ENCODE assay signal across 16 cellular contexts in genomic region chr20:19129976-19130612, GRCh38.
DNase-seq lines count a peak whose midpoint lies in the region; ATAC-seq and FAIRE-seq lines count a peak whose summit lies in the region.
"Had no signal": no experiment of that assay in that cellular context is flagged by ENCODE, and none has a peak within 500 bp of the region (broad histone marks: within the 10 kb centered on the region; RNA-seq: fewer than 3 reads in every experiment).

No MANE protein-coding gene starts in this region.

- no peaks in the 10 kb centered on the region for H3K27me3 Mint-ChIP-seq in activated naive CD8-positive, alpha-beta T cell treated with anti-CD3 and anti-CD28 coated beads, Interleukin-2, amount 50 U/mL, for 24 hours
- H3K27me3 Mint-ChIP-seq: CD4-positive, alpha-beta memory T cell had no signal

- no peaks in the 10 kb centered on the region for H3K9me3 ChIP-seq in small intestine (ENCODE audit: control insufficient read depth, low read depth)

- no peaks in the 10 kb centered on the region for H3K9me3 Mint-ChIP-seq in activated naive CD8-positive, alpha-beta T cell treated with anti-CD3 and anti-CD28 coated beads, Interleukin-2, amount 50 U/mL, for 24 hours
- H3K9me3 Mint-ChIP-seq: type B pancreatic cell had no signal

- whole genome bisulfite sequencing in small intestine, 3 donors, result 16 to 52% (median 25%) methylated on average over 5 of the region's 5 CpGs

- H3K4me3 Mint-ChIP-seq in activated naive CD8-positive, alpha-beta T cell treated with anti-CD3 and anti-CD28 coated beads, Interleukin-2, amount 50 U/mL, for 24 hours, result no peak overlapping the region
- H3K4me3 Mint-ChIP-seq: CD4-positive, alpha-beta memory T cell; naive thymus-derived CD8-positive, alpha-beta T cell; type B pancreatic cell had no signal

- no peaks in the 10 kb centered on the region for H3K36me3 Mint-ChIP-seq in activated naive CD8-positive, alpha-beta T cell treated with anti-CD3 and anti-CD28 coated beads, Interleukin-2, amount 50 U/mL, for 24 hours (ENCODE audit: low read depth)
- H3K36me3 Mint-ChIP-seq: CD4-positive, alpha-beta memory T cell; type B pancreatic cell had no signal

- no peak overlapping the region for H3K4me3 ChIP-seq in small intestine (ENCODE audit: low read depth in 1 of 2, low read length in 2 of 2)
- H3K4me3 ChIP-seq: SK-N-MC had no signal

- no peaks in the 10 kb centered on the region for H3K27me3 ChIP-seq in small intestine (ENCODE audit: control insufficient read depth in 2 of 2, insufficient read depth in 2 of 2, low read length in 2 of 2)

- peak overlapping the region; percentile 48 to 71 for H3K27ac ChIP-seq in small intestine (ENCODE audit: low read depth in 1 of 2, low read length in 1 of 2)
- H3K27ac ChIP-seq: SK-N-MC had no signal

- H3K4me1 Mint-ChIP-seq in activated naive CD8-positive, alpha-beta T cell treated with anti-CD3 and anti-CD28 coated beads, Interleukin-2, amount 50 U/mL, for 24 hours, result no peaks in the 10 kb centered on the region
- H3K4me1 Mint-ChIP-seq: CD4-positive, alpha-beta memory T cell; naive thymus-derived CD8-positive, alpha-beta T cell had no signal

- FAIRE-seq in small intestine (lab: Jason Lieb, UNC), result no peak
- FAIRE-seq: GM18507 had no signal

- no peaks in the 10 kb centered on the region for H3K36me3 ChIP-seq in small intestine (ENCODE audit: control insufficient read depth in 2 of 2, insufficient read depth in 2 of 2, low read length in 2 of 2)

- no peak for ATAC-seq in activated naive CD8-positive, alpha-beta T cell treated with anti-CD3 and anti-CD28 coated beads, Interleukin-2, amount 50 U/mL, for 24 hours
- ATAC-seq in HG03565 (IDR thresholded peaks at IDR 0.05; ENCODE audit: unreplicated experiment), result no peak
- ATAC-seq in GM21576 (IDR thresholded peaks at IDR 0.05; ENCODE audit: unreplicated experiment), result no peak
- ATAC-seq: naive thymus-derived CD8-positive, alpha-beta T cell had no signal

- H3K4me1 ChIP-seq in small intestine (ENCODE audit: control insufficient read depth in 2 of 2, insufficient read depth in 1 of 2, low read depth in 1 of 2, low read length in 1 of 2), result peaks cover 4 to 5% of the 10 kb centered on the region in 2 donors

- no peak overlapping the region for H3K27ac Mint-ChIP-seq in activated naive CD8-positive, alpha-beta T cell treated with anti-CD3 and anti-CD28 coated beads, Interleukin-2, amount 50 U/mL, for 24 hours
- H3K27ac Mint-ChIP-seq: CD4-positive, alpha-beta memory T cell; naive thymus-derived CD8-positive, alpha-beta T cell; type B pancreatic cell had no signal

- DNase-seq in DMS79 treated with DMSO at 0.1 percent for 48 hours (lab: John Stamatoyannopoulos, UW) (peak; percentile 94), NCI-H2029 (lab: John Stamatoyannopoulos, UW) (peak; percentile 95), SW480 (ENCODE audit: low spot score) (peak; percentile 1), small intestine (peak; percentile 92)
- DNase-seq in activated naive CD8-positive, alpha-beta T cell treated with anti-CD3 and anti-CD28 coated beads, Interleukin-2, amount 50 U/mL, for 24 hours, result no peak
- DNase-seq: activated gamma-delta T cell; CD4-positive, alpha-beta memory T cell; naive thymus-derived CD8-positive, alpha-beta T cell; NCI-H146; stimulated activated CD4-positive, alpha-beta T cell treated with anti-CD3 and anti-CD28 coated beads, Interleukin-1b, Interleukin-23, amount 100 ng/mL, for 48 hours; stimulated activated CD8-positive, alpha-beta memory T cell treated with anti-CD3 and anti-CD28 coated beads, Interleukin-4, amount 100 ng/mL, for 48 hours had no signal
